1 cellular context compared by ENCODE assay signal in the genomic region with DNA sequence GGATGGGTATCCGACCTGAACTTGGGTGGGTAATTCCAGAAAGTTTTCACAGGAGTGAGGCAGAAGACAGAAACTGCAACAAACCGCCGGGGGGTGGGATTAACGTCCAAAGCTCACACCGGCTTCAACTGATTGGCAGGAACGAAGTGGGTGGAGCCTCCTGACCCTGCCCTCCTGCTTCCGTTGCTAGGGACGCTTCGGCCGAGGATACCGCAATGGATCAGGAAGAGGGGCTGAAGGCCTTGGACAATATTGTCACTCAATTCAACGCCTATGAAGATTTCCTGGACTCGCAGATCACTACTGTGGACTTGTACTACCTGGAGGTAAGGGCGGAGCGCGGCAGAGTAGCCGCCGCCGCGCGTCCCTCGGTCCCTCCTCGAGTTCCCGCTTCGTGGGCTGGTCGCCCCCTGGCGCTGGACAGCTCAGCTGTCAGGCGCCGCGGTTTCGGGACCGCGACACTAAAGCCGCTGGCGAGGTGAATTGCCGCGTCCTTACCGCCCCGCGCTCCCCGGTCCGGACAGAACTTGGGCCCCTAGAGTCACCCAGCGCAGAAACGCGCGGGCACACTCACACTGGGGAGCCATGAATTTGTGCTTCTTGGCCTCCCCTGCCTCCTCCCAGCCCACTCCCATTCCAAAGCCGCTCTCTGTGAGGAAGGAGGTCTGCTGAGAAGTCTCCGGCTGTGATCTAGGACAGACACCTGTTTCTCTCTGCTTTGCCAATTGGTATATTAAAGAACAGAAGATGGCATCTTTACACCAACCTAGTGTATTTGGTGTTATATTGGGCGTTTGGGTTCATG.
TF ChIP-seq lines count a peak whose summit lies in the region.

Gene CFAP299 (plus strand): TSS at position 177 of the 805 bp plus-strand sequence.

TF ChIP-seq in K562, 482 proteins besides CTCF, POLR2A, EP300 and RAD21 (continued from another document and continues in another):
- TF ChIP-seq, protein P1, sequence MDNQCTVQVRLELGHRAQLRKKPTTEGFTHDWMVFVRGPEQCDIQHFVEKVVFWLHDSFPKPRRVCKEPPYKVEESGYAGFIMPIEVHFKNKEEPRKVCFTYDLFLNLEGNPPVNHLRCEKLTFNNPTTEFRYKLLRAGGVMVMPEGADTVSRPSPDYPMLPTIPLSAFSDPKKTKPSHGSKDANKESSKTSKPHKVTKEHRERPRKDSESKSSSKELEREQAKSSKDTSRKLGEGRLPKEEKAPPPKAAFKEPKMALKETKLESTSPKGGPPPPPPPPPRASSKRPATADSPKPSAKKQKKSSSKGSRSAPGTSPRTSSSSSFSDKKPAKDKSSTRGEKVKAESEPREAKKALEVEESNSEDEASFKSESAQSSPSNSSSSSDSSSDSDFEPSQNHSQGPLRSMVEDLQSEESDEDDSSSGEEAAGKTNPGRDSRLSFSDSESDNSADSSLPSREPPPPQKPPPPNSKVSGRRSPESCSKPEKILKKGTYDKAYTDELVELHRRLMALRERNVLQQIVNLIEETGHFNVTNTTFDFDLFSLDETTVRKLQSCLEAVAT (IDR thresholded peaks at IDR 0.05) = no peak
- TF ChIP-seq ZNF175 (CRISPR knock-in tag; IDR thresholded peaks at IDR 0.05; ENCODE audit: low read depth) (no peak), MTF1 (CRISPR knock-in tag; IDR thresholded peaks at IDR 0.05; ENCODE audit: borderline replicate concordance) (no peak), SLC30A9 (CRISPR knock-in tag; IDR thresholded peaks at IDR 0.05) (no peak), ID3 (CRISPR knock-in tag; IDR thresholded peaks at IDR 0.05) (no peak), ID3 (tag; IDR thresholded peaks at IDR 0.05) (peak; percentile 63), FOXP4 (CRISPR knock-in tag; IDR thresholded peaks at IDR 0.05; ENCODE audit: borderline replicate concordance) (no peak), ZFX (CRISPR knock-in tag; IDR thresholded peaks at IDR 0.05) (peak; percentile 76), TEAD1 (CRISPR knock-in tag; IDR thresholded peaks at IDR 0.05) (peak in 1 of 2 experiments; percentile 21; a peak in 2 of 4 replicates), CBFB (CRISPR knock-in tag; IDR thresholded peaks at IDR 0.05) (peak; percentile 85), STAT5A (IDR thresholded peaks at IDR 0.05; ENCODE audit: borderline replicate concordance, low read length) (no peak), RUNX1 (IDR thresholded peaks at IDR 0.05; ENCODE audit: low read depth) (no peak), PHB (CRISPR knock-in tag; IDR thresholded peaks at IDR 0.05) (no peak), SAP30 (IDR thresholded peaks at IDR 0.05; ENCODE audit: borderline replicate concordance, insufficient read depth, low read depth, low read length, poor library complexity, severe bottlenecking) (peak; percentile 99), THAP12 (CRISPR knock-in tag; IDR thresholded peaks at IDR 0.05) (no peak), FIP1L1 (IDR thresholded peaks at IDR 0.05; ENCODE audit: low read depth, low read length, poor library complexity, severe bottlenecking) (no peak), KDM4B (IDR thresholded peaks at IDR 0.05; ENCODE audit: borderline replicate concordance in 2 of 2, low read depth in 1 of 2) (peak in 1 of 2 experiments; percentile 29; a peak in 1 of 4 replicates), ZNF217 (CRISPR knock-in tag; IDR thresholded peaks at IDR 0.05) (no peak), SIRT6 (IDR thresholded peaks at IDR 0.05; ENCODE audit: low read depth, low read length) (no peak), CHCHD3 (CRISPR knock-in tag; IDR thresholded peaks at IDR 0.05) (no peak), RB1 (IDR thresholded peaks at IDR 0.05; ENCODE audit: low read depth) (peak; percentile 96), TRIM25 (IDR thresholded peaks at IDR 0.05; ENCODE audit: borderline replicate concordance) (no peak), ZC3H4 (CRISPR knock-in tag; IDR thresholded peaks at IDR 0.05; ENCODE audit: borderline replicate concordance) (no peak), PTRF (tag; IDR thresholded peaks at IDR 0.05) (no peak)
- TF ChIP-seq, protein P2, sequence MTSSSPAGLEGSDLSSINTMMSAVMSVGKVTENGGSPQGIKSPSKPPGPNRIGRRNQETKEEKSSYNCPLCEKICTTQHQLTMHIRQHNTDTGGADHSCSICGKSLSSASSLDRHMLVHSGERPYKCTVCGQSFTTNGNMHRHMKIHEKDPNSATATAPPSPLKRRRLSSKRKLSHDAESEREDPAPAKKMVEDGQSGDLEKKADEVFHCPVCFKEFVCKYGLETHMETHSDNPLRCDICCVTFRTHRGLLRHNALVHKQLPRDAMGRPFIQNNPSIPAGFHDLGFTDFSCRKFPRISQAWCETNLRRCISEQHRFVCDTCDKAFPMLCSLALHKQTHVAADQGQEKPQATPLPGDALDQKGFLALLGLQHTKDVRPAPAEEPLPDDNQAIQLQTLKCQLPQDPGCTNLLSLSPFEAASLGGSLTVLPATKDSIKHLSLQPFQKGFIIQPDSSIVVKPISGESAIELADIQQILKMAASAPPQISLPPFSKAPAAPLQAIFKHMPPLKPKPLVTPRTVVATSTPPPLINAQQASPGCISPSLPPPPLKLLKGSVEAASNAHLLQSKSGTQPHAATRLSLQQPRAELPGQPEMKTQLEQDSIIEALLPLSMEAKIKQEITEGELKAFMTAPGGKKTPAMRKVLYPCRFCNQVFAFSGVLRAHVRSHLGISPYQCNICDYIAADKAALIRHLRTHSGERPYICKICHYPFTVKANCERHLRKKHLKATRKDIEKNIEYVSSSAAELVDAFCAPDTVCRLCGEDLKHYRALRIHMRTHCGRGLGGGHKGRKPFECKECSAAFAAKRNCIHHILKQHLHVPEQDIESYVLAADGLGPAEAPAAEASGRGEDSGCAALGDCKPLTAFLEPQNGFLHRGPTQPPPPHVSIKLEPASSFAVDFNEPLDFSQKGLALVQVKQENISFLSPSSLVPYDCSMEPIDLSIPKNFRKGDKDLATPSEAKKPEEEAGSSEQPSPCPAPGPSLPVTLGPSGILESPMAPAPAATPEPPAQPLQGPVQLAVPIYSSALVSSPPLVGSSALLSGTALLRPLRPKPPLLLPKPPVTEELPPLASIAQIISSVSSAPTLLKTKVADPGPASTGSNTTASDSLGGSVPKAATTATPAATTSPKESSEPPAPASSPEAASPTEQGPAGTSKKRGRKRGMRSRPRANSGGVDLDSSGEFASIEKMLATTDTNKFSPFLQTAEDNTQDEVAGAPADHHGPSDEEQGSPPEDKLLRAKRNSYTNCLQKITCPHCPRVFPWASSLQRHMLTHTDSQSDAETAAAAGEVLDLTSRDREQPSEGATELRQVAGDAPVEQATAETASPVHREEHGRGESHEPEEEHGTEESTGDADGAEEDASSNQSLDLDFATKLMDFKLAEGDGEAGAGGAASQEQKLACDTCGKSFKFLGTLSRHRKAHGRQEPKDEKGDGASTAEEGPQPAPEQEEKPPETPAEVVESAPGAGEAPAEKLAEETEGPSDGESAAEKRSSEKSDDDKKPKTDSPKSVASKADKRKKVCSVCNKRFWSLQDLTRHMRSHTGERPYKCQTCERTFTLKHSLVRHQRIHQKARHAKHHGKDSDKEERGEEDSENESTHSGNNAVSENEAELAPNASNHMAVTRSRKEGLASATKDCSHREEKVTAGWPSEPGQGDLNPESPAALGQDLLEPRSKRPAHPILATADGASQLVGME (CRISPR knock-in tag; IDR thresholded peaks at IDR 0.05) = no peak
- TF ChIP-seq, protein P3, sequence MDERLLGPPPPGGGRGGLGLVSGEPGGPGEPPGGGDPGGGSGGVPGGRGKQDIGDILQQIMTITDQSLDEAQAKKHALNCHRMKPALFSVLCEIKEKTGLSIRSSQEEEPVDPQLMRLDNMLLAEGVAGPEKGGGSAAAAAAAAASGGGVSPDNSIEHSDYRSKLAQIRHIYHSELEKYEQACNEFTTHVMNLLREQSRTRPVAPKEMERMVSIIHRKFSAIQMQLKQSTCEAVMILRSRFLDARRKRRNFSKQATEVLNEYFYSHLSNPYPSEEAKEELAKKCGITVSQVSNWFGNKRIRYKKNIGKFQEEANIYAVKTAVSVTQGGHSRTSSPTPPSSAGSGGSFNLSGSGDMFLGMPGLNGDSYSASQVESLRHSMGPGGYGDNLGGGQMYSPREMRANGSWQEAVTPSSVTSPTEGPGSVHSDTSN (CRISPR knock-in tag; IDR thresholded peaks at IDR 0.05; ENCODE audit: low read depth) = peak; percentile 49
- TF ChIP-seq, protein P3 (tag; conservative IDR thresholded peaks at IDR 0.05; ENCODE audit: low read depth) = peak; percentile 44; the same call in 1 of the 2 replicates
- TF ChIP-seq, protein P4, sequence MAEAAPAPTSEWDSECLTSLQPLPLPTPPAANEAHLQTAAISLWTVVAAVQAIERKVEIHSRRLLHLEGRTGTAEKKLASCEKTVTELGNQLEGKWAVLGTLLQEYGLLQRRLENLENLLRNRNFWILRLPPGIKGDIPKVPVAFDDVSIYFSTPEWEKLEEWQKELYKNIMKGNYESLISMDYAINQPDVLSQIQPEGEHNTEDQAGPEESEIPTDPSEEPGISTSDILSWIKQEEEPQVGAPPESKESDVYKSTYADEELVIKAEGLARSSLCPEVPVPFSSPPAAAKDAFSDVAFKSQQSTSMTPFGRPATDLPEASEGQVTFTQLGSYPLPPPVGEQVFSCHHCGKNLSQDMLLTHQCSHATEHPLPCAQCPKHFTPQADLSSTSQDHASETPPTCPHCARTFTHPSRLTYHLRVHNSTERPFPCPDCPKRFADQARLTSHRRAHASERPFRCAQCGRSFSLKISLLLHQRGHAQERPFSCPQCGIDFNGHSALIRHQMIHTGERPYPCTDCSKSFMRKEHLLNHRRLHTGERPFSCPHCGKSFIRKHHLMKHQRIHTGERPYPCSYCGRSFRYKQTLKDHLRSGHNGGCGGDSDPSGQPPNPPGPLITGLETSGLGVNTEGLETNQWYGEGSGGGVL (CRISPR knock-in tag; IDR thresholded peaks at IDR 0.05) = no peak
- TF ChIP-seq, protein P5, sequence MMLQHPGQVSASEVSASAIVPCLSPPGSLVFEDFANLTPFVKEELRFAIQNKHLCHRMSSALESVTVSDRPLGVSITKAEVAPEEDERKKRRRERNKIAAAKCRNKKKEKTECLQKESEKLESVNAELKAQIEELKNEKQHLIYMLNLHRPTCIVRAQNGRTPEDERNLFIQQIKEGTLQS (IDR thresholded peaks at IDR 0.05) = no peak
- TF ChIP-seq, protein P5 (CRISPR knock-in tag; conservative IDR thresholded peaks at IDR 0.05) = no peak
